8 cellular contexts compared by ENCODE assay signal in the genomic region with DNA sequence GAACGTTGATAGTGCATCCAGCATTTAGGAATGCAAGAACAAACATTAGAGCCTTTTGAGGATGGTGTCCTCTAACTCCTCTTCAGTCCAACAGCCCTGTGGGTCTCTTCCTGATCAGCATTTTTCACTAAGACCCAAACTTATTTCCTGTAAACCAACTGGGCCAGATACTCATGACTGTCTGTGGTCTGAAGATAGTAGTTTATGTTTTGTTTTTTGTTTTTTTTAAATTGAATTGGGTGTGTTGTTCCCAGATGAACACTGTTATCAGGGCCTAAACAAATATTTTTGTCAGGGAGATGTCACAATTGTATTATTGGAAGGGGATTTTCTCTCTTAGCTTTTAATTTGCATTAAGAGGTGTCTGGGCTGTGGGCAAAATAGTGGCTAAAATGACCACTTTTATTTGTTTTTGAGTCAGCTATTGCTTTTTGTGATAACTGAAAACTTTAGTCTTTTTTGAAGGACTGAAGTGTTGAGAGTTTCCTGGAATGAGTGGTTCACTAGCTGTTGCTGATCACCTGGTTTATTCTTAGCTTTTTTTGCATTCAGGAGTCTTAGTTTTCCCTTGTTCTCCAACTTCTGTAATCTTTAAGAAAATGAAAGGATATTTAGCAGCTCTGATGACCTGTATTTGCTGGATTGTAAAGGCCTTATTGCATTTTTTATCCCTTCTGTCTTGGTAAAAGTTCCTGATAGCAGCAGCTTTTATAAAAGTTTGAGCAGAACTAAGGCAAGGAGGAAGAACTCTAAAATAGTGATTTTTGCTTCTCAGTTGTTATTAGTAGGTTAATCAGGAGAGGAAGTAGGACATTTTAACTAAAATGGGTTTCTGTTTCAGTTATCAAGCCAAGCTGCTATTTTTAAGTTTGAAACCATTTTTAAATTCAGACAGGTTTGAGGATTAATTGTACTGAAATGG. TPM values are rescaled to one million over a fixed set of nuclear protein-coding genes. Genes with fewer than 3 reads are reported as not detected.
A peak's percentile ranks its signal among the peaks of the same experiment; 100 is the strongest.
DNase-seq lines count a peak whose midpoint lies in the region; ATAC-seq and TF ChIP-seq lines count a peak whose summit lies in the region.

No MANE protein-coding gene starts in this region.

- H3K4me1 ChIP-seq in DND-41 (ENCODE audit: insufficient read depth, low read length) (peaks cover 59% of the 10 kb centered on the region), esophagus squamous epithelium (peaks cover 24 to 71% (median 38%) of the 10 kb centered on the region in 3 donors)

- peaks cover 51% of the 10 kb centered on the region for H4K20me1 ChIP-seq in DND-41 (ENCODE audit: insufficient read depth, low read length)

- H3K9me3 ChIP-seq in DND-41 (ENCODE audit: insufficient read depth, low read length, severe bottlenecking) (no peaks in the 10 kb centered on the region), esophagus squamous epithelium (no peaks in the 10 kb centered on the region)

- no peak overlapping the region for H2AFZ ChIP-seq in DND-41 (ENCODE audit: low read depth, low read length)

- ATAC-seq in DND-41 (ENCODE audit: insufficient read depth, low read depth): no peak
- ATAC-seq in GM21360 (IDR thresholded peaks at IDR 0.05; ENCODE audit: unreplicated experiment): peak; percentile 63
- peak; percentile 58 for ATAC-seq in HG03520 (IDR thresholded peaks at IDR 0.05; ENCODE audit: unreplicated experiment)

- TF ChIP-seq CTCF in DND-41 (IDR thresholded peaks at IDR 0.05; ENCODE audit: borderline replicate concordance, extremely low read depth, low read length, poor library complexity, severe bottlenecking): no peak
- no peak for TF ChIP-seq CTCF in esophagus squamous epithelium (IDR thresholded peaks at IDR 0.05)

- H3K36me3 ChIP-seq in DND-41 (ENCODE audit: insufficient read depth, low read length) (peaks cover 14% of the 10 kb centered on the region), esophagus squamous epithelium (no peaks in the 10 kb centered on the region)

- H3K27me3 ChIP-seq in DND-41 (ENCODE audit: insufficient read depth, low read length, poor library complexity) (no peaks in the 10 kb centered on the region), esophagus squamous epithelium (no peaks in the 10 kb centered on the region)

- H3K4me3 ChIP-seq in DND-41 (ENCODE audit: low read depth in 1 of 2, low read length in 2 of 2): peak overlapping the region in 1 of 2 experiments; percentile 31; a peak in 2 of 4 replicates
- no peak overlapping the region for H3K4me3 ChIP-seq in esophagus squamous epithelium

- TF ChIP-seq POLR2A in esophagus squamous epithelium (IDR thresholded peaks at IDR 0.05): no peak

- H3K79me2 ChIP-seq in DND-41 (ENCODE audit: insufficient read depth, low read length): peaks cover 99% of the 10 kb centered on the region

- H3K4me2 ChIP-seq in DND-41 (ENCODE audit: insufficient read depth, low read length): peak overlapping the region; percentile 74

- H3K9ac ChIP-seq in DND-41 (ENCODE audit: low read depth, low read length): no peak overlapping the region

- WGBS in esophagus squamous epithelium, 2 donors: 23 to 38% methylated on average over 1 of the region's 1 CpG

- H3K27ac ChIP-seq in DND-41 (ENCODE audit: low read length): peak overlapping the region; percentile 20
- peak overlapping the region in 3 of 4 donors; percentile 1 to 12 (median 4) for H3K27ac ChIP-seq in esophagus squamous epithelium

- no peak for DNase-seq in DND-41
- DNase-seq in esophagus squamous epithelium (lab: John Stamatoyannopoulos, UW): no peak
- DNase-seq in superior temporal gyrus (ENCODE audit: extremely low spot score): no peak
- DNase-seq in NCI-H2029 treated with DMSO at 0.1 percent for 48 hours (lab: John Stamatoyannopoulos, UW): no peak
- no peak for DNase-seq in activated CD4-positive, alpha-beta T cell treated with anti-CD3 and anti-CD28 coated beads for 4 hours
- no peak for DNase-seq in DMS53 (lab: John Stamatoyannopoulos, UW)

- intact Hi-C loops in esophagus squamous epithelium (cut with DNase I): no loop called here

RNA-seq across cellular contexts. Expression of gene MAN2A1, which starts 5.5 kb away (rescaled TPM):
- total RNA-seq in esophagus squamous epithelium: 10 to 100 TPM; 27.4 to 40.1 (median 37.4) TPM
